ENCODE assay signal across 13 cellular contexts in the genomic region with DNA sequence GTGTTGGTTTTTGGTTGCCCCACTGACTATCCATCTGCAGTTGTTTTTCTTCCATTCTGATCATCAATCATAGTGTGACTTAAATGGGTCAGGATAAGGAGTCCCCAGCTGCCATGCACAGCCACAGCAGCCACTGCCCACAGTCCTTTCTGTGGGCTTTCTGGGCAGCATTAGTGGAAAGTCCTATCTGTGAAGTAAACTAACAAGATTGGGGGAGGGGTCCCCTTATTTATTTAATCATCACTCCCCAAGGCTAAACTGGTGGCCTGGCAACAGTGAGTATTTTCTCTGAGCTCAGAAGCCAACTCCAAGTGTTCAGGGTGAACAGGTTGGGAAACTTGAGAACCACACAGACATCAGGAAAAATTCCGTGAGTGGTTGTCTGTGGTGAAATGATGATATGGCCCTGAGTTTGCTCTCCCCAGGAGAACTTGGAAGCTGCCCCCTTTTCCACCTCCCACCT.
DNase-seq lines count a peak whose midpoint lies in the region; ATAC-seq, FAIRE-seq and TF ChIP-seq lines count a peak whose summit lies in the region.
"Had no signal": no experiment of that assay in that cellular context is flagged by ENCODE, and none has a peak within 500 bp of the region (broad histone marks: within the 10 kb centered on the region; RNA-seq: fewer than 3 reads in every experiment).

No MANE protein-coding gene starts in this region.

- H3K27me3 ChIP-seq in bronchial epithelial cell (ENCODE audit: control insufficient read depth, insufficient read depth, low read length), result no peaks in the 10 kb centered on the region

- DNase-seq in AG08395 (ENCODE audit: low spot score) (peak; percentile 75), NCI-H2171 treated with DMSO at 0.1 percent for 48 hours (lab: John Stamatoyannopoulos, UW) (peak; percentile 91), bronchial epithelial cell (ENCODE audit: low read depth) (peak; percentile 40), myocyte (ENCODE audit: low read depth) (peak; percentile 99), activated gamma-delta T cell treated with Interleukin-2 at 50 U/mL for 16 hours (no peak), activated gamma-delta T cell (lab: John Stamatoyannopoulos, UW) (no peak), UCSD-AML1 (lab: John Stamatoyannopoulos, UW; ENCODE audit: unreplicated experiment) (no peak)
- DNase-seq: activated CD4-positive, alpha-beta T cell treated with anti-CD3 and anti-CD28 coated beads, Interleukin-2, amount 50 U/mL, for 1 hour; anterior cingulate cortex; CD4-positive, CD25-positive, alpha-beta regulatory T cell; hippocampal formation; RPMI8226 had no signal

- TF ChIP-seq CTCF in bronchial epithelial cell (IDR thresholded peaks at IDR 0.05; ENCODE audit: insufficient read depth, low read length, severe bottlenecking), result no peak

- no peak overlapping the region for H3K4me3 ChIP-seq in bronchial epithelial cell (ENCODE audit: low read depth, low read length)

- no peaks in the 10 kb centered on the region for H3K36me3 ChIP-seq in bronchial epithelial cell (ENCODE audit: control insufficient read depth, insufficient read depth, low read length)

- ATAC-seq in esophagus mucosa, result no peak

- no peak for FAIRE-seq in bronchial epithelial cell (lab: Jason Lieb, UNC)

Comparison
In these comparisons a context has a peak if more than half of its experiments do, and no peak if none do; other contexts are left out.
1. DNase-seq: peak in AG08395 (single experiment), NCI-H2171 treated with DMSO at 0.1 percent for 48 hours (single experiment), bronchial epithelial cell (single experiment) and myocyte (single experiment); none in activated gamma-delta T cell treated with Interleukin-2 at 50 U/mL for 16 hours (single experiment), activated gamma-delta T cell (single experiment) and UCSD-AML1 (single experiment).